Comparison of ENCODE assay signal across 1 cellular context in the genomic region with DNA sequence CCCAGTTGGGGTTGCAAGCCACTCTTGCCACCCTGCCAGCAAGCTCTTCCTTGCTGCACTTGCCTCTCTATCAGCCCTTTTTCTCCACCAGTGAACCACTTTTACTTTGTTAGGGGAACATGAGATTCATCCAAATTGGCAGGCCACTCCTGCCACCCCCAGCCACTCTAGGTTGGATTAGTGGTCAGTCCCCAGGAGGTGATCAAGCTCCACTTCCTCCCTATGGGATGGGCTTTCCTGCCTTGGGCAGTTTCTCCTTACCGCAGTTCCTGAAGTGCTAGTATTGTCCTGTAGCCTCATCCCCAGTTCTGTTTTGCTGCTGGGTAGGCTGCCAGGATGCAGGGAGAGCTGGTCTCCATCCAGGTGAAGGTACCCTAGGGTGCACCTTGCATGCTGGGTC.
TF ChIP-seq lines count a peak whose summit lies in the region.

No MANE protein-coding gene starts in this region.

TF ChIP-seq in K562, 482 proteins besides CTCF, POLR2A, EP300 and RAD21 (continued from another document):
- TF ChIP-seq SPI1 (IDR thresholded peaks at IDR 0.05; ENCODE audit: borderline replicate concordance, low read depth, low read length) = peak; percentile 78; the same call in 1 of the 2 replicates
- TF ChIP-seq SMAD4 (CRISPR knock-in tag; conservative IDR thresholded peaks at IDR 0.05) = no peak
- 0 out of 4 replicates have a peak, but pooled peaks of 1 of the 2 experiments have one; percentile 4 for TF ChIP-seq MAZ (CRISPR knock-in tag; conservative IDR thresholded peaks at IDR 0.05 in 1 of 2, IDR thresholded peaks at IDR 0.05 in 1 of 2)
- TF ChIP-seq BRD4 (IDR thresholded peaks at IDR 0.05) = 0 out of 2 replicates have a peak, but pooled peaks have one; percentile 58
- no peak for TF ChIP-seq SMAD1 (IDR thresholded peaks at IDR 0.05; ENCODE audit: low read depth, low read length, partially characterized antibody)
